Comparison of ENCODE assay signal across 8 cellular contexts in genomic region chr10:71708301-71708703, GRCh38. TPM values are rescaled to one million over a fixed set of nuclear protein-coding genes. Genes with fewer than 3 reads are reported as not detected.
DNase-seq lines count a peak whose midpoint lies in the region; ATAC-seq and TF ChIP-seq lines count a peak whose summit lies in the region.

No MANE protein-coding gene starts in this region.

- peak; percentile 93 for TF ChIP-seq CTCF in Calu3 (IDR thresholded peaks at IDR 0.05; ENCODE audit: unreplicated experiment)
- peak; percentile 87 for TF ChIP-seq CTCF in kidney epithelial cell (IDR thresholded peaks at IDR 0.05; ENCODE audit: insufficient read depth, low read length, poor library complexity, severe bottlenecking)

- CTCF ChIA-PET in Calu3 (lab: Charles Lee), result interaction anchor here (0.6 to 4.4 kb wide), 18 partner anchors 11 to 469 kb away, joined by 3 to 31 read pairs (median 4); partner anchors contain the start of genes SLC29A3 and VSIR

- peaks cover 20% of the 10 kb centered on the region for H3K27me3 ChIP-seq in kidney epithelial cell (ENCODE audit: control insufficient read depth, insufficient read depth, low read length)

- peak; percentile 32 to 34 for ATAC-seq in activated CD4-positive, CD25-positive, alpha-beta regulatory T cell treated with anti-CD3 and anti-CD28 coated beads, Interleukin-2, amount 50 U/mL, for 24 hours
- ATAC-seq in GM19395 (IDR thresholded peaks at IDR 0.05; ENCODE audit: unreplicated experiment), result no peak

- no peak overlapping the region for H3K27ac ChIP-seq in caudate nucleus (ENCODE audit: low read depth, low read length)

- intact Hi-C loops in Calu3 (cut with micrococcal nuclease; ENCODE audit: unreplicated experiment), result loop anchor here (10.0 kb wide), 1 partner anchor 324 kb away; no protein-coding TSS in a partner anchor

- H3K4me3 Mint-ChIP-seq in Calu3 (ENCODE audit: low read depth, unreplicated experiment), result no peak overlapping the region

- no TSS peak for BruUV-seq in Calu3 (replicated peaks; lab: Mats Ljungman, UMichigan)

- peaks cover 4% of the 10 kb centered on the region for H3K4me1 Mint-ChIP-seq in Calu3 (ENCODE audit: low read depth, unreplicated experiment)

- peaks cover 3% of the 10 kb centered on the region for H3K36me3 Mint-ChIP-seq in Calu3 (ENCODE audit: insufficient read depth, unreplicated experiment)

- H3K27me3 Mint-ChIP-seq in Calu3 (ENCODE audit: unreplicated experiment), result peaks cover 2% of the 10 kb centered on the region

- DNase-seq in Calu3, result peak; percentile 73
- DNase-seq in Jurkat, Clone E6-1 (ENCODE audit: low read depth, low spot score), result peak; percentile 31
- DNase-seq in caudate nucleus (lab: John Stamatoyannopoulos, UW), result peak in 48 of 61 donors; percentile 16 to 71 (median 40)
- no peak for DNase-seq in kidney epithelial cell (ENCODE audit: low read depth)
- peak in 2 of 3 donors; percentile 45 to 64 for DNase-seq in stimulated activated CD4-positive, alpha-beta T cell treated with anti-CD3 and anti-CD28 coated beads, TNF-alpha, amount 100 ng/mL, for 1 hour (ENCODE audit: low read depth in 3 of 3, low spot score in 1 of 3)
- DNase-seq in NCI-H1105 treated with DMSO at 0.1 percent for 48 hours (lab: John Stamatoyannopoulos, UW), result no peak

- H3K27ac Mint-ChIP-seq in Calu3 (ENCODE audit: unreplicated experiment), result no peak overlapping the region

- H3K36me3 ChIP-seq in kidney epithelial cell (ENCODE audit: control insufficient read depth, insufficient read depth, low read length), result no peaks in the 10 kb centered on the region

- H3K9me3 Mint-ChIP-seq in Calu3 (ENCODE audit: low read depth, unreplicated experiment), result no peaks in the 10 kb centered on the region

- no peak overlapping the region for H3K4me3 ChIP-seq in Jurkat, Clone E6-1 (ENCODE audit: low read length)
- H3K4me3 ChIP-seq in kidney epithelial cell (ENCODE audit: low read depth, low read length), result no peak overlapping the region

RNA-seq across cellular contexts. Expression of gene C10orf105, which starts 11.3 kb away (rescaled TPM):
- total RNA-seq in Calu3 (2022) (not detected in 2 replicates), kidney epithelial cell (not detected in 2 replicates)
- not detected for polyA plus RNA-seq in Jurkat, Clone E6-1 (2012; ENCODE audit: insufficient read depth, insufficient read length)

Comparison
In these comparisons a context has a peak if more than half of its experiments do, and no peak if none do; other contexts are left out.
1. DNase-seq: peak in Calu3 (single experiment), Jurkat, Clone E6-1 (single experiment), caudate nucleus (48 of 61) and stimulated activated CD4-positive, alpha-beta T cell treated with anti-CD3 and anti-CD28 coated beads, TNF-alpha, amount 100 ng/mL, for 1 hour (2 of 3); none in kidney epithelial cell (single experiment) and NCI-H1105 treated with DMSO at 0.1 percent for 48 hours (single experiment).